15 cellular contexts compared by ENCODE assay signal in genomic region chr15:99401971-99402732, GRCh38.
A peak's percentile ranks its signal among the peaks of the same experiment; 100 is the strongest.
DNase-seq lines count a peak whose midpoint lies in the region; ATAC-seq and TF ChIP-seq lines count a peak whose summit lies in the region.
"Had no signal": no experiment of that assay in that cellular context is flagged by ENCODE, and none has a peak within 500 bp of the region (broad histone marks: within the 10 kb centered on the region; RNA-seq: fewer than 3 reads in every experiment).

No MANE protein-coding gene starts in this region.

- no peak overlapping the region for H3K4me2 ChIP-seq in IMR-90 (ENCODE audit: low read depth, low read length)

- H2AK5ac ChIP-seq in IMR-90 (ENCODE audit: low read depth, low read length) = no peak overlapping the region

- H3K36me3 ChIP-seq in IMR-90 (ENCODE audit: control insufficient read depth, insufficient read depth, low read length) (no peaks in the 10 kb centered on the region), rectal smooth muscle tissue (ENCODE audit: control insufficient read depth, insufficient read depth, low read length) (no peaks in the 10 kb centered on the region), spleen (no peaks in the 10 kb centered on the region)
- H3K36me3 ChIP-seq: BLaER1 treated with 17β-estradiol and CSF1 and Interleukin-3, amounts not matched to agents 10 nM and 100 nM; SJSA1 had no signal

- H2BK15ac ChIP-seq in IMR-90 (ENCODE audit: low read depth, low read length) = no peak overlapping the region

- no peak overlapping the region for H4K5ac ChIP-seq in IMR-90 (ENCODE audit: low read depth, low read length)

- H3K4me3 ChIP-seq in IMR-90 (ENCODE audit: insufficient read depth, low read depth, low read length) (no peak overlapping the region), choroid plexus epithelial cell (ENCODE audit: low read depth, low read length) (no peak overlapping the region), rectal smooth muscle tissue (ENCODE audit: low read length) (no peak overlapping the region), spleen (no peak overlapping the region)
- H3K4me3 ChIP-seq: BLaER1 treated with 17β-estradiol and CSF1 and Interleukin-3, amounts not matched to agents 10 nM and 100 nM; SJSA1 had no signal

- no peak overlapping the region for H2BK20ac ChIP-seq in IMR-90 (ENCODE audit: low read depth, low read length)

- CTCF ChIA-PET in IMR-90 (lab: Yijun Ruan, JAX) = no interaction called here

- no peak overlapping the region for H3K18ac ChIP-seq in IMR-90 (ENCODE audit: low read depth, low read length)

- no peak overlapping the region for H4K91ac ChIP-seq in IMR-90 (ENCODE audit: insufficient read depth, low read depth, low read length)

- TF ChIP-seq POLR2A in IMR-90 (IDR thresholded peaks at IDR 0.05; ENCODE audit: low read depth, low read length) (no peak), spleen (IDR thresholded peaks at IDR 0.05) (no peak)

- H3K56ac ChIP-seq in IMR-90 (ENCODE audit: extremely low read depth, insufficient read depth, low read length) = no peak overlapping the region

- H3K27me3 ChIP-seq in IMR-90 (ENCODE audit: control insufficient read depth, insufficient read depth, low read length) = no peaks in the 10 kb centered on the region
- no peaks in the 10 kb centered on the region for H3K27me3 ChIP-seq in rectal smooth muscle tissue (ENCODE audit: control insufficient read depth, insufficient read depth, low read length)
- H3K27me3 ChIP-seq in spleen (replicated peaks in 1 of 7) = no peaks in the 10 kb centered on the region
- H3K27me3 ChIP-seq: BLaER1 treated with 17β-estradiol and CSF1 and Interleukin-3, amounts not matched to agents 10 nM and 100 nM; SJSA1 had no signal

- H3K23ac ChIP-seq in IMR-90 (ENCODE audit: low read depth, low read length) = no peak overlapping the region

- no peak overlapping the region for H2BK120ac ChIP-seq in IMR-90 (ENCODE audit: low read depth, low read length)

- H3K79me1 ChIP-seq in IMR-90 (ENCODE audit: low read depth in 1 of 2, low read length in 2 of 2) = no peaks in the 10 kb centered on the region

- H3K9me3 ChIP-seq in IMR-90 (ENCODE audit: control insufficient read depth, insufficient read depth, low read length) (no peaks in the 10 kb centered on the region), spleen (no peaks in the 10 kb centered on the region)
- H3K9me3 ChIP-seq: SJSA1 had no signal

- POLR2A ChIA-PET in IMR-90 (lab: Charles Lee; ENCODE audit: unreplicated experiment) = no interaction called here

- BruUV-seq in IMR-90 (replicated peaks; lab: Mats Ljungman, UMichigan) = no TSS peak

- no peak for TF ChIP-seq CTCF in IMR-90 (conservative IDR thresholded peaks at IDR 0.05; ENCODE audit: low read depth, low read length)
- TF ChIP-seq CTCF in choroid plexus epithelial cell (conservative IDR thresholded peaks at IDR 0.05; ENCODE audit: low read depth, low read length) = no peak
- no peak for TF ChIP-seq CTCF in spleen (IDR thresholded peaks at IDR 0.05 in 8 of 11, conservative IDR thresholded peaks at IDR 0.05 in 3 of 11)

- H3K27ac ChIP-seq in IMR-90 (ENCODE audit: insufficient read depth, low read length) = no peak overlapping the region
- peak overlapping the region; percentile 6 for H3K27ac ChIP-seq in rectal smooth muscle tissue (ENCODE audit: low read depth, low read length)
- no peak overlapping the region for H3K27ac ChIP-seq in spleen
- H3K27ac ChIP-seq: HL-60, SJSA1 had no signal

- H2AK9ac ChIP-seq in IMR-90 (replicated peaks; ENCODE audit: low read depth, low read length, poor library complexity) = no peak overlapping the region

- no peak overlapping the region for H3K9ac ChIP-seq in IMR-90 (ENCODE audit: low read depth, low read length)
- H3K9ac ChIP-seq in rectal smooth muscle tissue (ENCODE audit: low read length) = no peak overlapping the region

- H2AFZ ChIP-seq in IMR-90 (replicated peaks; ENCODE audit: low read length, poor library complexity) = peak overlapping the region; percentile 80

- intact Hi-C loops in IMR-90 (cut with micrococcal nuclease) (no loop called here), left colon (cut with DNase I, micrococcal nuclease) (no loop called here), spleen (cut with DNase I; ENCODE audit: low total_unique reads) (no loop called here)

- in situ Hi-C loops in IMR-90 (cut with MboI; ENCODE audit: low sequenced_read_pairs) = no loop called here

- no peak for TF ChIP-seq RAD21 in IMR-90 (IDR thresholded peaks at IDR 0.05; ENCODE audit: low read length)

- DNase-seq in IMR-90 (no peak), choroid plexus epithelial cell (ENCODE audit: low read depth) (peak; percentile 43), left colon (no peak), spleen (no peak), NCI-H2196 (lab: John Stamatoyannopoulos, UW; ENCODE audit: unreplicated experiment) (no peak), AML-193 (lab: John Stamatoyannopoulos, UW) (no peak), GOT3 (lab: John Stamatoyannopoulos, UW) (no peak)
- DNase-seq: activated naive CD4-positive, alpha-beta T cell treated with anti-CD3 and anti-CD28 coated beads for 36 hours; EL; NCI-H2081; stimulated activated CD4-positive, alpha-beta T cell treated with anti-CD3 and anti-CD28 coated beads, Interleukin-4, amount 100 ng/mL, for 1 hour had no signal

- H3K14ac ChIP-seq in IMR-90 (replicated peaks; ENCODE audit: low read depth, low read length) = no peak overlapping the region

- H2BK5ac ChIP-seq in IMR-90 (ENCODE audit: low read depth, low read length, poor library complexity, severe bottlenecking) = no peak overlapping the region

- H3K9me1 ChIP-seq in IMR-90 (ENCODE audit: insufficient read depth, low read length) = no peaks in the 10 kb centered on the region

- dilution Hi-C loops in IMR-90 (cut with HindIII; ENCODE audit: low sequenced_read_pairs, unreplicated experiment) = no loop called here

- no peaks in the 10 kb centered on the region for H4K20me1 ChIP-seq in IMR-90 (ENCODE audit: insufficient read depth, low read length)
- H4K20me1 ChIP-seq: BLaER1 treated with 17β-estradiol and CSF1 and Interleukin-3, amounts not matched to agents 10 nM and 100 nM had no signal

- 90% methylated on average over 4 of the region's 13 CpGs; no CpG with 5 or more reads in 1 of the 2 experiments for WGBS in IMR-90 (ENCODE audit: extremely low coverage in 2 of 2, insufficient read length in 1 of 2), 2 experiments
- WGBS in spleen, 5 donors = 80 to 91% (median 89%) methylated on average over 8 to 13 of the region's 13 CpGs

- no peaks in the 10 kb centered on the region for H3K4me1 ChIP-seq in IMR-90 (ENCODE audit: control insufficient read depth, insufficient read depth, low read length)
- no peaks in the 10 kb centered on the region for H3K4me1 ChIP-seq in rectal smooth muscle tissue (ENCODE audit: control insufficient read depth, insufficient read depth, low read length)
- no peaks in the 10 kb centered on the region for H3K4me1 ChIP-seq in spleen
- H3K4me1 ChIP-seq: SJSA1 had no signal

- no peak overlapping the region for H4K8ac ChIP-seq in IMR-90 (ENCODE audit: low read depth in 2 of 2, low read length in 2 of 2)

- peak; percentile 42; the same call in 1 of the 2 replicates for ATAC-seq in IMR-90 (ENCODE audit: low read depth)
- peak; percentile 64 for ATAC-seq in left colon

- no peak overlapping the region for H3K4ac ChIP-seq in IMR-90 (ENCODE audit: low read depth, low read length)

TF ChIP-seq in IMR-90, 13 proteins besides CTCF, POLR2A, EP300 and RAD21:
- no peak for TF ChIP-seq FOS (IDR thresholded peaks at IDR 0.05; ENCODE audit: low read depth, low read length)
- TF ChIP-seq ELK1 (IDR thresholded peaks at IDR 0.05; ENCODE audit: borderline replicate concordance, low read depth, low read length) = no peak
- TF ChIP-seq MAFK (IDR thresholded peaks at IDR 0.05; ENCODE audit: low read depth, low read length) = no peak
- TF ChIP-seq CEBPB (IDR thresholded peaks at IDR 0.05; ENCODE audit: low read depth, low read length) = no peak
- no peak for TF ChIP-seq MAZ (IDR thresholded peaks at IDR 0.05; ENCODE audit: borderline replicate concordance, low read depth, low read length)
- no peak for TF ChIP-seq MXI1 (IDR thresholded peaks at IDR 0.05; ENCODE audit: borderline replicate concordance, low read depth, low read length)
- TF ChIP-seq CHD1 (IDR thresholded peaks at IDR 0.05; ENCODE audit: low read depth, low read length) = no peak
- no peak for TF ChIP-seq RCOR1 (IDR thresholded peaks at IDR 0.05; ENCODE audit: insufficient replicate concordance, low read length)
- no peak for TF ChIP-seq RFX5 (IDR thresholded peaks at IDR 0.05; ENCODE audit: low read depth, low read length)
- no peak for TF ChIP-seq BHLHE40 (IDR thresholded peaks at IDR 0.05; ENCODE audit: low read depth, low read length)
- TF ChIP-seq SMC3 (IDR thresholded peaks at IDR 0.05; ENCODE audit: low read depth, low read length) = no peak
- no peak for TF ChIP-seq USF2 (IDR thresholded peaks at IDR 0.05; ENCODE audit: low read depth, low read length)
- no peak for TF ChIP-seq NFE2L2 (IDR thresholded peaks at IDR 0.05; ENCODE audit: low read depth, low read length)
